ENCODE assay signal across 15 cellular contexts in the genomic region with DNA sequence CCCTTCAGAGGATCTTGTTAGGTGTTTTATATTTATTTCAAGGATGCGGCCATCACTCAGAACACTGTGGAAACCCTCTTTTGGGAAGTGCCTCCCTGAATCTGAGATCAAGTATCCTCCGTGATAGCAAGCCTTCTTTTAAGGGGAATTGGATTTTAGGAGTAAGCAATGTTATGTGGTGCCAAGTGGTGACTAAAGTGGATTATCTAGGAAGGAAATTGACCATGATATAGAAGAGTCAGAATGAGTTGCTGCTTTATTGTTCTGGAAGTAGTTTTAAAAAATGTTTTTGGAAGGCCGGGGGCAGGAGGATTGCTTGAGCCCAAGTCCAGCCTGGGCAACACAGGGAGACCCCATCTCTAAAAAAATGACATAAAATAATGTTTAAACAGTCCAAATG. TPM values are rescaled to one million over a fixed set of nuclear protein-coding genes. Genes with fewer than 3 reads are reported as not detected.
DNase-seq lines count a peak whose midpoint lies in the region; ATAC-seq and TF ChIP-seq lines count a peak whose summit lies in the region.
"Had no signal": no experiment of that assay in that cellular context is flagged by ENCODE, and none has a peak within 500 bp of the region (broad histone marks: within the 10 kb centered on the region; RNA-seq: fewer than 3 reads in every experiment).

No MANE protein-coding gene starts in this region.

- no peak overlapping the region for H3K27ac Mint-ChIP-seq in CD4-positive, CD25-positive, alpha-beta regulatory T cell
- peak overlapping the region; percentile 51 for H3K27ac Mint-ChIP-seq in CD4-positive, alpha-beta T cell
- H3K27ac Mint-ChIP-seq in activated T-helper 2 cell treated with anti-CD3 and anti-CD28 coated beads, Interferon-gamma antibody, Interleukin-2, Interleukin-4, amounts not matched to agents 10 μg/mL and 5 μg/mL and 100 μg/mL, durations not matched to agents 14 hours and 24 hours and 36 hours = peak overlapping the region; percentile 29
- peak overlapping the region in 4 of 6 donors; percentile 7 to 87 (median 72) for H3K27ac Mint-ChIP-seq in immature natural killer cell

- H3K36me3 ChIP-seq in CD4-positive, CD25-positive, alpha-beta regulatory T cell (ENCODE audit: control insufficient read depth, insufficient read depth, low read length) = peaks cover 59% of the 10 kb centered on the region
- peaks cover 0 to 46% (median 17%) of the 10 kb centered on the region in 4 donors for H3K36me3 ChIP-seq in transverse colon

- TF ChIP-seq CTCF in CD4-positive, alpha-beta T cell (IDR thresholded peaks at IDR 0.05) = no peak
- no peak for TF ChIP-seq CTCF in transverse colon (IDR thresholded peaks at IDR 0.05)

- H3K4me3 ChIP-seq in CD4-positive, CD25-positive, alpha-beta regulatory T cell (ENCODE audit: low read depth, low read length) = no peak overlapping the region
- H3K4me3 ChIP-seq in transverse colon = no peak overlapping the region
- H3K4me3 ChIP-seq: HAP-1 had no signal

- peaks cover 40% of the 10 kb centered on the region for H3K4me1 ChIP-seq in CD4-positive, CD25-positive, alpha-beta regulatory T cell (ENCODE audit: control insufficient read depth, insufficient read depth, low read length, poor library complexity, severe bottlenecking)
- peaks cover 4 to 29% (median 5%) of the 10 kb centered on the region in 4 donors for H3K4me1 ChIP-seq in transverse colon

- peak overlapping the region; percentile 29 for H3K27ac ChIP-seq in CD4-positive, CD25-positive, alpha-beta regulatory T cell (ENCODE audit: insufficient read depth, low read length, poor library complexity, severe bottlenecking)
- H3K27ac ChIP-seq in CD4-positive, alpha-beta T cell (ENCODE audit: low read depth, low read length) = no peak overlapping the region
- H3K27ac ChIP-seq in transverse colon = no peak overlapping the region

- intact Hi-C loops in CD4-positive, alpha-beta T cell (cut with DNase I, micrococcal nuclease) = no loop called here
- intact Hi-C loops in activated T-helper 2 cell treated with anti-CD3 and anti-CD28 coated beads, Interferon-gamma antibody, Interleukin-2, Interleukin-4, amounts not matched to agents 10 μg/mL and 5 μg/mL and 100 μg/mL, durations not matched to agents 14 hours and 24 hours and 36 hours (cut with micrococcal nuclease) = no loop called here
- intact Hi-C loops in transverse colon (cut with DNase I; ENCODE audit: low total_unique reads) = no loop called here

- no peak for TF ChIP-seq EP300 in transverse colon (IDR thresholded peaks at IDR 0.05; ENCODE audit: low read depth)

- WGBS in transverse colon (ENCODE audit: low coverage in 1 of 2), 2 donors = 94 to 95% methylated on average over 2 to 3 of the region's 3 CpGs

- H3K4me1 Mint-ChIP-seq in CD4-positive, CD25-positive, alpha-beta regulatory T cell = peaks cover 37 to 72% (median 53%) of the 10 kb centered on the region in 4 donors
- peaks cover 67% of the 10 kb centered on the region for H3K4me1 Mint-ChIP-seq in CD4-positive, alpha-beta T cell (ENCODE audit: low read depth)
- peaks cover 40% of the 10 kb centered on the region for H3K4me1 Mint-ChIP-seq in activated T-helper 2 cell treated with anti-CD3 and anti-CD28 coated beads, Interferon-gamma antibody, Interleukin-2, Interleukin-4, amounts not matched to agents 10 μg/mL and 5 μg/mL and 100 μg/mL, durations not matched to agents 14 hours and 24 hours and 36 hours (ENCODE audit: low read depth)
- peaks cover 45 to 83% of the 10 kb centered on the region in 2 donors for H3K4me1 Mint-ChIP-seq in immature natural killer cell

- H3K9me3 Mint-ChIP-seq in CD4-positive, CD25-positive, alpha-beta regulatory T cell = no peaks in the 10 kb centered on the region
- no peaks in the 10 kb centered on the region for H3K9me3 Mint-ChIP-seq in CD4-positive, alpha-beta T cell
- no peaks in the 10 kb centered on the region for H3K9me3 Mint-ChIP-seq in activated T-helper 2 cell treated with anti-CD3 and anti-CD28 coated beads, Interferon-gamma antibody, Interleukin-2, Interleukin-4, amounts not matched to agents 10 μg/mL and 5 μg/mL and 100 μg/mL, durations not matched to agents 14 hours and 24 hours and 36 hours
- no peaks in the 10 kb centered on the region for H3K9me3 Mint-ChIP-seq in immature natural killer cell

- H3K27me3 Mint-ChIP-seq in CD4-positive, CD25-positive, alpha-beta regulatory T cell = no peaks in the 10 kb centered on the region
- no peaks in the 10 kb centered on the region for H3K27me3 Mint-ChIP-seq in CD4-positive, alpha-beta T cell
- H3K27me3 Mint-ChIP-seq in activated T-helper 2 cell treated with anti-CD3 and anti-CD28 coated beads, Interferon-gamma antibody, Interleukin-2, Interleukin-4, amounts not matched to agents 10 μg/mL and 5 μg/mL and 100 μg/mL, durations not matched to agents 14 hours and 24 hours and 36 hours (ENCODE audit: low read depth) = no peaks in the 10 kb centered on the region
- H3K27me3 Mint-ChIP-seq in immature natural killer cell (ENCODE audit: low read depth in 3 of 3) = peaks cover 0 to 1% (median 0%) of the 10 kb centered on the region in 3 donors

- H3K9me3 ChIP-seq in CD4-positive, CD25-positive, alpha-beta regulatory T cell (ENCODE audit: control insufficient read depth in 2 of 2, low read length in 2 of 2) = no peaks in the 10 kb centered on the region
- no peaks in the 10 kb centered on the region for H3K9me3 ChIP-seq in CD4-positive, alpha-beta T cell (ENCODE audit: control insufficient read depth, low read length)
- H3K9me3 ChIP-seq in transverse colon = no peaks in the 10 kb centered on the region
- H3K9me3 ChIP-seq: HAP-1 had no signal

- no peak for ATAC-seq in CD4-positive, CD25-positive, alpha-beta regulatory T cell (ENCODE audit: low read depth in 2 of 2)
- no peak for ATAC-seq in CD4-positive, alpha-beta T cell (ENCODE audit: poor library complexity)
- ATAC-seq: Right ventricle myocardium inferior had no signal

- CTCF ChIA-PET in CD4-positive, alpha-beta T cell (lab: Charles Lee) = no interaction called here

- POLR2A ChIA-PET in CD4-positive, alpha-beta T cell (lab: Charles Lee) = no interaction called here

- no peaks in the 10 kb centered on the region for H3K27me3 ChIP-seq in CD4-positive, CD25-positive, alpha-beta regulatory T cell (ENCODE audit: control insufficient read depth, insufficient read depth, low read length)
- H3K27me3 ChIP-seq in CD4-positive, alpha-beta T cell (ENCODE audit: control insufficient read depth, insufficient read depth, low read length) = no peaks in the 10 kb centered on the region
- H3K27me3 ChIP-seq in transverse colon = no peaks in the 10 kb centered on the region

- no peak overlapping the region for H3K4me3 Mint-ChIP-seq in CD4-positive, CD25-positive, alpha-beta regulatory T cell
- peak overlapping the region; percentile 38 for H3K4me3 Mint-ChIP-seq in CD4-positive, alpha-beta T cell
- H3K4me3 Mint-ChIP-seq in activated T-helper 2 cell treated with anti-CD3 and anti-CD28 coated beads, Interferon-gamma antibody, Interleukin-2, Interleukin-4, amounts not matched to agents 10 μg/mL and 5 μg/mL and 100 μg/mL, durations not matched to agents 14 hours and 24 hours and 36 hours (ENCODE audit: low read depth) = no peak overlapping the region
- no peak overlapping the region for H3K4me3 Mint-ChIP-seq in immature natural killer cell

- in situ Hi-C loops in transverse colon (cut with MboI; ENCODE audit: low pct_ligation_motif_present in 1 of 4, low pct_unique_long_range_greater_than_20kb in 1 of 4, low sequenced_read_pairs in 3 of 4) = loop anchor here in 1 of 4 donors (10.0 kb wide), 1 partner anchor 278 kb away; no protein-coding TSS in a partner anchor

- H3K36me3 Mint-ChIP-seq in CD4-positive, CD25-positive, alpha-beta regulatory T cell = peaks cover 32% of the 10 kb centered on the region
- H3K36me3 Mint-ChIP-seq in CD4-positive, alpha-beta T cell (ENCODE audit: low read depth) = peaks cover 77% of the 10 kb centered on the region
- H3K36me3 Mint-ChIP-seq in activated T-helper 2 cell treated with anti-CD3 and anti-CD28 coated beads, Interferon-gamma antibody, Interleukin-2, Interleukin-4, amounts not matched to agents 10 μg/mL and 5 μg/mL and 100 μg/mL, durations not matched to agents 14 hours and 24 hours and 36 hours (ENCODE audit: low read depth) = peaks cover 45% of the 10 kb centered on the region
- H3K36me3 Mint-ChIP-seq in immature natural killer cell = peaks cover 8 to 33% (median 20%) of the 10 kb centered on the region in 3 donors

- no peak for DNase-seq in CD4-positive, CD25-positive, alpha-beta regulatory T cell
- DNase-seq in CD4-positive, alpha-beta T cell = no peak
- no peak for DNase-seq in activated T-helper 2 cell treated with anti-CD3 and anti-CD28 coated beads, Interferon-gamma antibody, Interleukin-2, Interleukin-4, amounts not matched to agents 10 μg/mL and 5 μg/mL and 100 μg/mL, durations not matched to agents 14 hours and 24 hours and 36 hours (ENCODE audit: low spot score)
- DNase-seq in immature natural killer cell = no peak
- no peak for DNase-seq in transverse colon
- DNase-seq in activated CD4-positive, alpha-beta T cell treated with anti-CD3 and anti-CD28 coated beads, Interleukin-2, amount 50 U/mL, for 48 hours = no peak
- no peak for DNase-seq in DMS153 (lab: John Stamatoyannopoulos, UW)
- DNase-seq: EL, MV-4-11, NCI-H1436, NCI-H2029 treated with DMSO at 0.1 percent for 48 hours, NCI-H510A, NCI-H82 had no signal

- no peak for TF ChIP-seq POLR2A in transverse colon (IDR thresholded peaks at IDR 0.05)

RNA-seq across cellular contexts. Expression of a gene that starts 6.7 kb away (rescaled TPM):
- 104 TPM for total RNA-seq in CD4-positive, CD25-positive, alpha-beta regulatory T cell
- 10 to 100 TPM; 44.3 to 55.6 (median 49.0) TPM for polyA plus RNA-seq in CD4-positive, CD25-positive, alpha-beta regulatory T cell
- 100 to 1,000 TPM; 129 to 136 TPM for total RNA-seq in CD4-positive, alpha-beta T cell
- 46.8 and 57.1 TPM in 2 replicates for total RNA-seq in activated T-helper 2 cell treated with anti-CD3 and anti-CD28 coated beads, Interferon-gamma antibody, Interleukin-2, Interleukin-4, amounts not matched to agents 10 μg/mL and 5 μg/mL and 100 μg/mL, durations not matched to agents 14 hours and 24 hours and 36 hours
- polyA plus RNA-seq in immature natural killer cell = 10 to 100 TPM; 24.2 to 67.6 (median 36.3) TPM
- total RNA-seq in transverse colon = 100 to 1,000 TPM in 1 of 4 donors, 10 to 100 TPM in 3; 64.4 to 116 (median 84.9) TPM

RNA-seq across cellular contexts. Expression of a gene that starts 53.6 kb away (rescaled TPM):
- total RNA-seq in CD4-positive, CD25-positive, alpha-beta regulatory T cell = 8.4 TPM
- 1 to 10 TPM; 6.1 to 8.1 (median 7.6) TPM for polyA plus RNA-seq in CD4-positive, CD25-positive, alpha-beta regulatory T cell
- 1 to 10 TPM; 3.4 to 4.3 TPM for total RNA-seq in CD4-positive, alpha-beta T cell
- 33.3 and 33.8 TPM in 2 replicates for total RNA-seq in activated T-helper 2 cell treated with anti-CD3 and anti-CD28 coated beads, Interferon-gamma antibody, Interleukin-2, Interleukin-4, amounts not matched to agents 10 μg/mL and 5 μg/mL and 100 μg/mL, durations not matched to agents 14 hours and 24 hours and 36 hours
- 10 to 100 TPM; 13.3 to 20.1 (median 13.6) TPM for polyA plus RNA-seq in immature natural killer cell
- total RNA-seq in transverse colon = 10 to 100 TPM in 3 of 4 donors, 1 to 10 TPM in 1; 3.0 to 31.4 (median 23.9) TPM

RNA-seq across cellular contexts. Expression of a gene that starts 53.8 kb away (rescaled TPM):
- 0.64 TPM for total RNA-seq in CD4-positive, CD25-positive, alpha-beta regulatory T cell
- 1 to 10 TPM in 2 of 4 donors, under 1 TPM in 2; 0.20 to 1.2 (median 1.0) TPM for polyA plus RNA-seq in CD4-positive, CD25-positive, alpha-beta regulatory T cell
- total RNA-seq in CD4-positive, alpha-beta T cell = not detected
- total RNA-seq in activated T-helper 2 cell treated with anti-CD3 and anti-CD28 coated beads, Interferon-gamma antibody, Interleukin-2, Interleukin-4, amounts not matched to agents 10 μg/mL and 5 μg/mL and 100 μg/mL, durations not matched to agents 14 hours and 24 hours and 36 hours = 13.6 and 13.7 TPM in 2 replicates
- polyA plus RNA-seq in immature natural killer cell = 1 to 10 TPM; 1.2 to 4.2 (median 1.7) TPM
- 1 to 10 TPM in 2 of 4 donors, under 1 TPM in 1, not detected in 1; 0.75 to 3.5 (median 2.0) TPM for total RNA-seq in transverse colon

Comparison
In these comparisons a context has a peak if more than half of its experiments do, and no peak if none do; other contexts are left out.
1. H3K27ac Mint-ChIP-seq: peak in CD4-positive, alpha-beta T cell (single experiment), activated T-helper 2 cell treated with anti-CD3 and anti-CD28 coated beads, Interferon-gamma antibody, Interleukin-2, Interleukin-4, amounts not matched to agents 10 μg/mL and 5 μg/mL and 100 μg/mL, durations not matched to agents 14 hours and 24 hours and 36 hours (single experiment) and immature natural killer cell (4 of 6); none in CD4-positive, CD25-positive, alpha-beta regulatory T cell (0 of 3).